ENCODE assay signal across 23 cellular contexts in genomic region chr18:23249348-23249747, GRCh38.
DNase-seq lines count a peak whose midpoint lies in the region; ATAC-seq and TF ChIP-seq lines count a peak whose summit lies in the region.
"Had no signal": no experiment of that assay in that cellular context is flagged by ENCODE, and none has a peak within 500 bp of the region (broad histone marks: within the 10 kb centered on the region; RNA-seq: fewer than 3 reads in every experiment).

No MANE protein-coding gene starts in this region.

- no peak overlapping the region for H3K18ac ChIP-seq in H9 (ENCODE audit: insufficient read length, low read depth, low read length)

- H3K27ac Mint-ChIP-seq in H9 (peak overlapping the region in 2 of 3 experiments; percentile 68 to 73; a peak in 1 of 7 replicates), endodermal cell (peak overlapping the region; percentile 48)
- H3K27ac Mint-ChIP-seq: CD8-positive, alpha-beta T cell; GM23338; HFFc6 had no signal

- DNase-seq in H9 (no peak), endodermal cell (no peak), foreskin keratinocyte (peak; percentile 81 to 84), upper lobe of right lung (no peak), foreskin fibroblast (no peak), SHP77 treated with DMSO at 0.1 percent for 48 hours (lab: John Stamatoyannopoulos, UW) (no peak), glomerular visceral epithelial cell (ENCODE audit: extremely low spot score) (no peak)
- DNase-seq: ACHN; BE2C; CD8-positive, alpha-beta T cell; COR-L47; DMS 273 treated with DMSO at 0.1 percent for 48 hours; DMS53; DND-41; EL; HFFc6; IMR-90 had no signal

- ATAC-seq in foreskin keratinocyte (peak; percentile 80), upper lobe of right lung (no peak), GM19035 (IDR thresholded peaks at IDR 0.05; ENCODE audit: unreplicated experiment) (no peak)
- ATAC-seq: CD8-positive, alpha-beta T cell; GM12878; GM23338; HCT116; K562 had no signal

- H3K27me3 Mint-ChIP-seq in H9 (ENCODE audit: low read depth) (no peaks in the 10 kb centered on the region), endodermal cell (ENCODE audit: insufficient read depth) (no peaks in the 10 kb centered on the region)

- no peak overlapping the region for H2AFZ ChIP-seq in H9 (ENCODE audit: low read length)
- H2AFZ ChIP-seq: GM23338 had no signal

- no peaks in the 10 kb centered on the region for H4K20me1 ChIP-seq in H9 (ENCODE audit: control insufficient read depth, insufficient read depth, insufficient read length)

- H3K56ac ChIP-seq in H9 (ENCODE audit: insufficient read length, low read depth, low read length) = no peak overlapping the region

- no peaks in the 10 kb centered on the region for H3K4me1 ChIP-seq in H9 (ENCODE audit: insufficient read depth, low read length)
- H3K4me1 ChIP-seq in endodermal cell (ENCODE audit: control insufficient read depth, insufficient read depth, low read length) = no peaks in the 10 kb centered on the region
- H3K4me1 ChIP-seq in foreskin keratinocyte = peaks cover 5% of the 10 kb centered on the region
- peaks cover 19% of the 10 kb centered on the region for H3K4me1 ChIP-seq in upper lobe of right lung
- H3K4me1 ChIP-seq: BE2C had no signal

- no peak overlapping the region for H3T11ph ChIP-seq in H9 (ENCODE audit: low read length)

- H3K9me3 ChIP-seq in H9 (ENCODE audit: control insufficient read depth, low read depth, low read length) (no peaks in the 10 kb centered on the region), endodermal cell (ENCODE audit: control insufficient read depth, low read length) (peaks cover 10% of the 10 kb centered on the region), upper lobe of right lung (no peaks in the 10 kb centered on the region)
- H3K9me3 ChIP-seq: BE2C had no signal

- H3K36me3 Mint-ChIP-seq in H9 (ENCODE audit: insufficient read depth in 1 of 3, low read depth in 3 of 3) (peaks cover 52 to 87% (median 72%) of the 10 kb centered on the region in 3 experiments), endodermal cell (ENCODE audit: low read depth) (peaks cover 89% of the 10 kb centered on the region)
- H3K36me3 Mint-ChIP-seq: CD14-positive monocyte; CD8-positive, alpha-beta T cell had no signal

- intact Hi-C loops in upper lobe of right lung (cut with DNase I) = no loop called here

- H3K27me3 ChIP-seq in H9 (ENCODE audit: insufficient read depth, low read length) (no peaks in the 10 kb centered on the region), endodermal cell (ENCODE audit: control insufficient read depth, insufficient read depth, low read length, poor library complexity, severe bottlenecking) (no peaks in the 10 kb centered on the region), foreskin keratinocyte (no peaks in the 10 kb centered on the region), upper lobe of right lung (no peaks in the 10 kb centered on the region)
- H3K27me3 ChIP-seq: BE2C had no signal

- H2BK20ac ChIP-seq in H9 (ENCODE audit: low read depth, low read length, poor library complexity, severe bottlenecking) = no peak overlapping the region

- no peaks in the 10 kb centered on the region for H3K79me1 ChIP-seq in H9 (ENCODE audit: insufficient read depth, low read depth, low read length, poor library complexity, severe bottlenecking)

- H3K36me3 ChIP-seq in endodermal cell (ENCODE audit: control insufficient read depth, insufficient read depth, low read length) = peaks cover 7% of the 10 kb centered on the region
- peaks cover 18% of the 10 kb centered on the region for H3K36me3 ChIP-seq in upper lobe of right lung
- H3K36me3 ChIP-seq: BE2C had no signal

- TF ChIP-seq CTCF in H9 (conservative IDR thresholded peaks at IDR 0.05) (no peak), endodermal cell (conservative IDR thresholded peaks at IDR 0.05) (no peak), foreskin keratinocyte (conservative IDR thresholded peaks at IDR 0.05) (no peak), upper lobe of right lung (IDR thresholded peaks at IDR 0.05) (no peak), foreskin fibroblast (IDR thresholded peaks at IDR 0.05; ENCODE audit: low read depth, low read length) (no peak)

- no peak overlapping the region for H2BK15ac ChIP-seq in H9 (ENCODE audit: low read depth, low read length)

- no peak overlapping the region for H3K14ac ChIP-seq in H9 (ENCODE audit: insufficient read depth, low read length)

- H3K9ac ChIP-seq in H9 (ENCODE audit: extremely low read depth, insufficient read length, low read length) = no peak overlapping the region
- no peak overlapping the region for H3K9ac ChIP-seq in endodermal cell (ENCODE audit: extremely low read depth, low read length, poor library complexity, severe bottlenecking)

- H3K4me1 Mint-ChIP-seq in H9 = peaks cover 13 to 14% of the 10 kb centered on the region in 2 experiments
- H3K4me1 Mint-ChIP-seq in endodermal cell = peaks cover 4% of the 10 kb centered on the region

- H3K4ac ChIP-seq in H9 (ENCODE audit: low read depth, low read length) = no peak overlapping the region

- no peaks in the 10 kb centered on the region for H3K23me2 ChIP-seq in H9 (ENCODE audit: insufficient read length, low read depth, low read length, poor library complexity, severe bottlenecking)

- no peak overlapping the region for H4K91ac ChIP-seq in H9 (ENCODE audit: insufficient read length, low read depth, low read length)

- H2BK120ac ChIP-seq in H9 (ENCODE audit: low read depth, low read length, poor library complexity, severe bottlenecking) = no peak overlapping the region

- no peak overlapping the region for H3K4me3 Mint-ChIP-seq in H9
- H3K4me3 Mint-ChIP-seq in endodermal cell = no peak overlapping the region
- H3K4me3 Mint-ChIP-seq: CD14-positive monocyte; CD8-positive, alpha-beta T cell; GM23338; HFFc6 had no signal

- H3K4me2 ChIP-seq in H9 (ENCODE audit: insufficient read depth, insufficient read length, low read length) = no peak overlapping the region
- H3K4me2 ChIP-seq: GM23338 had no signal

- no peak overlapping the region for H3K23ac ChIP-seq in H9 (ENCODE audit: insufficient read length, low read depth, low read length)

- no peak overlapping the region for H2BK12ac ChIP-seq in H9 (ENCODE audit: insufficient read length, low read depth, low read length)

- H3K4me3 ChIP-seq in endodermal cell (ENCODE audit: low read length) (no peak overlapping the region), upper lobe of right lung (no peak overlapping the region), foreskin fibroblast (ENCODE audit: low read depth in 1 of 2, low read length in 2 of 2) (no peak overlapping the region)
- H3K4me3 ChIP-seq: GM12878, GM23338, K562 had no signal

- H4K5ac ChIP-seq in H9 (ENCODE audit: insufficient read length, low read depth, low read length) = no peak overlapping the region

- no peaks in the 10 kb centered on the region for H3K79me2 ChIP-seq in H9 (ENCODE audit: insufficient read depth, low read length)

- no peak overlapping the region for H2BK5ac ChIP-seq in H9 (ENCODE audit: insufficient read length, low read length)

- H3K9me3 Mint-ChIP-seq in H9 = peaks cover 13 to 15% of the 10 kb centered on the region in 2 experiments
- peaks cover 26% of the 10 kb centered on the region for H3K9me3 Mint-ChIP-seq in endodermal cell
- H3K9me3 Mint-ChIP-seq: CD8-positive, alpha-beta T cell had no signal

- no CpG with 5 or more reads among the region's 7 CpGs for WGBS in H9 (ENCODE audit: extremely low coverage, insufficient read length, low lambda C conversion rate)
- WGBS in endodermal cell (ENCODE audit: insufficient coverage in 1 of 2, insufficient read length in 1 of 2), 2 experiments = 92 to 98% methylated on average over 6 to 7 of the region's 7 CpGs

- no peak overlapping the region for H3K27ac ChIP-seq in H9 (ENCODE audit: insufficient read length, low read depth, low read length)
- no peak overlapping the region for H3K27ac ChIP-seq in endodermal cell (ENCODE audit: low read depth, low read length)
- H3K27ac ChIP-seq in foreskin keratinocyte = peak overlapping the region; percentile 81
- peak overlapping the region; percentile 44 for H3K27ac ChIP-seq in upper lobe of right lung

- no peak overlapping the region for H2AK5ac ChIP-seq in H9 (ENCODE audit: insufficient read length, low read length)

- no peak overlapping the region for H4K8ac ChIP-seq in H9 (replicated peaks; ENCODE audit: insufficient read length, low read depth, low read length)

Comparison
In these comparisons a context has a peak if more than half of its experiments do, and no peak if none do; other contexts are left out.
1. DNase-seq: peak in foreskin keratinocyte (2 of 2); none in H9 (single experiment), endodermal cell (single experiment), upper lobe of right lung (single experiment), foreskin fibroblast (0 of 2), SHP77 treated with DMSO at 0.1 percent for 48 hours (single experiment) and glomerular visceral epithelial cell (single experiment).
2. H3K27ac ChIP-seq: peak in foreskin keratinocyte (single experiment) and upper lobe of right lung (single experiment); none in H9 (single experiment) and endodermal cell (single experiment).